Comparison of ENCODE assay signal across 9 cellular contexts in genomic region chr7:25849361-25850184, GRCh38.
DNase-seq lines count a peak whose midpoint lies in the region; ATAC-seq and TF ChIP-seq lines count a peak whose summit lies in the region.
"Had no signal": no experiment of that assay in that cellular context is flagged by ENCODE, and none has a peak within 500 bp of the region (broad histone marks: within the 10 kb centered on the region; RNA-seq: fewer than 3 reads in every experiment).

No MANE protein-coding gene starts in this region.

- DNase-seq in EL (peak; percentile 90), adipocyte (ENCODE audit: low read depth) (peak; percentile 86), heart right ventricle (peak in 1 of 2 donors; percentile 67), renal cortical epithelial cell (ENCODE audit: low read depth) (peak; percentile 93), midbrain (lab: John Stamatoyannopoulos, UW) (no peak)
- DNase-seq in T-helper 2 cell treated with Interferon-gamma antibody and Interleukin-4, amounts not matched to agents 5 μg/mL and 100 μg/mL, for 36 hours (ENCODE audit: low spot score): no peak

- H3K27me3 Mint-ChIP-seq in T-helper 2 cell treated with Interferon-gamma antibody and Interleukin-4, amounts not matched to agents 5 μg/mL and 100 μg/mL, for 36 hours (ENCODE audit: low read depth): peaks cover 56% of the 10 kb centered on the region

- H3K36me3 Mint-ChIP-seq in T-helper 2 cell treated with Interferon-gamma antibody and Interleukin-4, amounts not matched to agents 5 μg/mL and 100 μg/mL, for 36 hours (ENCODE audit: low read depth): peaks cover 4% of the 10 kb centered on the region

- ATAC-seq in heart right ventricle (peak; percentile 47 to 72 (median 62)), GM18858 (IDR thresholded peaks at IDR 0.05; ENCODE audit: unreplicated experiment) (no peak), HG03565 (IDR thresholded peaks at IDR 0.05; ENCODE audit: unreplicated experiment) (no peak)

- peak overlapping the region; percentile 79 for H3K9ac ChIP-seq in adipocyte (ENCODE audit: low read length)

- H3K36me3 ChIP-seq in adipocyte (ENCODE audit: control insufficient read depth, insufficient read depth, low read length, severe bottlenecking): no peaks in the 10 kb centered on the region
- H3K36me3 ChIP-seq in heart right ventricle: no peaks in the 10 kb centered on the region

- H3K27me3 ChIP-seq in adipocyte (replicated peaks; ENCODE audit: control insufficient read depth, insufficient read depth, low read length) (no peaks in the 10 kb centered on the region), heart right ventricle (peaks cover 7 to 50% (median 36%) of the 10 kb centered on the region in 7 donors)

- H3K4me1 Mint-ChIP-seq in T-helper 2 cell treated with Interferon-gamma antibody and Interleukin-4, amounts not matched to agents 5 μg/mL and 100 μg/mL, for 36 hours (ENCODE audit: low read depth): peaks cover 16% of the 10 kb centered on the region

- no peaks in the 10 kb centered on the region for H3K9me3 Mint-ChIP-seq in T-helper 2 cell treated with Interferon-gamma antibody and Interleukin-4, amounts not matched to agents 5 μg/mL and 100 μg/mL, for 36 hours

- peak overlapping the region; percentile 53 to 87 (median 79) for H3K27ac ChIP-seq in heart right ventricle
- H3K27ac ChIP-seq: SK-N-MC had no signal

- WGBS in heart right ventricle, 2 donors: 58 to 64% methylated on average over 13 of the region's 13 CpGs

- intact Hi-C loops in heart right ventricle (cut with DNase I): loop anchor here (2.0 to 10.0 kb wide), 18 partner anchors 62 to 1305 kb away; partner anchors contain the start of genes HOXA3 (in 1 of the 10) and HOXA7 (in 1 of the 10)

- no peak overlapping the region for H3K27ac Mint-ChIP-seq in T-helper 2 cell treated with Interferon-gamma antibody and Interleukin-4, amounts not matched to agents 5 μg/mL and 100 μg/mL, for 36 hours

- H3K4me3 ChIP-seq in adipocyte (ENCODE audit: low read length) (peak overlapping the region; percentile 59), heart right ventricle (no peak overlapping the region)
- H3K4me3 ChIP-seq: SK-N-MC had no signal

- no peaks in the 10 kb centered on the region for H3K9me3 ChIP-seq in adipocyte (ENCODE audit: control insufficient read depth, low read length)
- H3K9me3 ChIP-seq in heart right ventricle: no peaks in the 10 kb centered on the region

- no peak for TF ChIP-seq CTCF in heart right ventricle (IDR thresholded peaks at IDR 0.05)

- peaks cover 85% of the 10 kb centered on the region for H3K4me1 ChIP-seq in adipocyte (ENCODE audit: control insufficient read depth, insufficient read depth, low read length)
- H3K4me1 ChIP-seq in heart right ventricle: peaks cover 6 to 82% (median 63%) of the 10 kb centered on the region in 9 donors

- H3K4me3 Mint-ChIP-seq in T-helper 2 cell treated with Interferon-gamma antibody and Interleukin-4, amounts not matched to agents 5 μg/mL and 100 μg/mL, for 36 hours: no peak overlapping the region

Comparison
In these comparisons a context has a peak if more than half of its experiments do, and no peak if none do; other contexts are left out.
1. DNase-seq: peak in EL (single experiment), adipocyte (single experiment) and renal cortical epithelial cell (single experiment); none in midbrain (single experiment) and T-helper 2 cell treated with Interferon-gamma antibody and Interleukin-4, amounts not matched to agents 5 μg/mL and 100 μg/mL, for 36 hours (single experiment).
2. ATAC-seq: peak in heart right ventricle (8 of 8); none in GM18858 (single experiment) and HG03565 (single experiment).